ENCODE assay signal across 1 cellular context in genomic region chr9:129500863-129501770, GRCh38.
TF ChIP-seq lines count a peak whose summit lies in the region.

No MANE protein-coding gene starts in this region.

TF ChIP-seq in WTC11, 78 proteins besides CTCF, POLR2A, EP300 and RAD21 (continued from another document):
- TF ChIP-seq, protein P1, sequence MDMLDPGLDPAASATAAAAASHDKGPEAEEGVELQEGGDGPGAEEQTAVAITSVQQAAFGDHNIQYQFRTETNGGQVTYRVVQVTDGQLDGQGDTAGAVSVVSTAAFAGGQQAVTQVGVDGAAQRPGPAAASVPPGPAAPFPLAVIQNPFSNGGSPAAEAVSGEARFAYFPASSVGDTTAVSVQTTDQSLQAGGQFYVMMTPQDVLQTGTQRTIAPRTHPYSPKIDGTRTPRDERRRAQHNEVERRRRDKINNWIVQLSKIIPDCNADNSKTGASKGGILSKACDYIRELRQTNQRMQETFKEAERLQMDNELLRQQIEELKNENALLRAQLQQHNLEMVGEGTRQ (CRISPR knock-in tag; IDR thresholded peaks at IDR 0.05): no peak
- TF ChIP-seq TEAD1 (CRISPR knock-in tag; IDR thresholded peaks at IDR 0.05) (no peak), ZNF232 (CRISPR knock-in tag; IDR thresholded peaks at IDR 0.05) (no peak), FOXJ3 (CRISPR knock-in tag; IDR thresholded peaks at IDR 0.05; ENCODE audit: borderline replicate concordance) (no peak), AFF4 (CRISPR knock-in tag; IDR thresholded peaks at IDR 0.05; ENCODE audit: borderline replicate concordance) (no peak)
